14 cellular contexts compared by ENCODE assay signal in the genomic region with DNA sequence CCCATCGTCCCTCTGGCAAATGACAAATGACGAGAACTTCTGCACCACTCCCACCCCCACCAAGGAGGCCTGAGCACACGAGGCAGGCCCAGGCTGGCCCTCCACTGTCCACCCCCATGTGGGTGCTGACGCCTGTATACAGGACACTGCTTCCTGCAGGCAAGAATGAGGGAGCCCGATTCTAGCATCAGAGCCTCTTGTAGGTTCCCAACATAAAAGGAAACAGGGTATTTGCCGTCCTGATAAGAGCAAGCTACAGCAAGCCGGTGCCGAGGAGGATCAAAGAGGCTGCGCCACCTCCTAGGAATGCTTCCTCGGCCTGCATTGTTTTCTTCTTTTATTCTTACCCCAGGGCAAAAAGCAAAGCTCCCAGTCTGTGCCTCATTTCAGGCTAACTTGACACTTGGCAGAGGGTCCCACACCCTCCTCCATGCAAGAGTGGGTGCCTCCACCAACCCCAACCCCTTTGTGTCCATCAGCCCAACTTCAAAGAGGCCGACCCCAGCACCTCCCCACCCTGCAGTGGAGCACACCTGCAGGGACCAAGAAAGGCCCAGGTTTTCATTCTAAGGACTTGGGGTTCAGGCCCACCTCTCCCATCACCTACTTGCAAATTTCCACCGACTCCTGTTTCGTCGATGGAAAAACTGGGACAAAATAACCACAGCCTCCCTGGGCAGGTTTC. TPM values are rescaled to one million over a fixed set of nuclear protein-coding genes. Genes with fewer than 3 reads are reported as not detected.
A peak's percentile ranks its signal among the peaks of the same experiment; 100 is the strongest.
DNase-seq lines count a peak whose midpoint lies in the region; TF ChIP-seq lines count a peak whose summit lies in the region.
"Had no signal": no experiment of that assay in that cellular context is flagged by ENCODE, and none has a peak within 500 bp of the region (broad histone marks: within the 10 kb centered on the region; RNA-seq: fewer than 3 reads in every experiment).

No MANE protein-coding gene starts in this region.

- in situ Hi-C loops in transverse colon (cut with MboI; ENCODE audit: low pct_ligation_motif_present in 1 of 4, low pct_unique_long_range_greater_than_20kb in 1 of 4, low sequenced_read_pairs in 3 of 4): no loop called here

- peak overlapping the region in 1 of 2 donors; percentile 77 for H3K27ac ChIP-seq in coronary artery
- H3K27ac ChIP-seq in transverse colon: peak overlapping the region; percentile 12 to 42 (median 26)
- H3K27ac ChIP-seq: psoas muscle, WERI-Rb-1 had no signal

- TF ChIP-seq POLR2A in transverse colon (IDR thresholded peaks at IDR 0.05): no peak

- TF ChIP-seq EP300 in Ishikawa (IDR thresholded peaks at IDR 0.05; ENCODE audit: borderline replicate concordance) (no peak), transverse colon (IDR thresholded peaks at IDR 0.05; ENCODE audit: low read depth) (no peak)

- H3K9me3 ChIP-seq in transverse colon: no peaks in the 10 kb centered on the region
- H3K9me3 ChIP-seq: psoas muscle had no signal

- no peaks in the 10 kb centered on the region for H3K27me3 ChIP-seq in transverse colon

- TF ChIP-seq CTCF in coronary artery (IDR thresholded peaks at IDR 0.05): no peak
- TF ChIP-seq CTCF in mesothelial cell of epicardium (IDR thresholded peaks at IDR 0.05; ENCODE audit: unreplicated experiment): no peak
- no peak for TF ChIP-seq CTCF in transverse colon (IDR thresholded peaks at IDR 0.05)

- WGBS in transverse colon (ENCODE audit: low coverage in 1 of 2), 2 donors: 65 to 76% methylated on average over 3 to 14 of the region's 14 CpGs

- H3K36me3 ChIP-seq in transverse colon: no peaks in the 10 kb centered on the region
- H3K36me3 ChIP-seq: WERI-Rb-1 had no signal

- H3K4me3 ChIP-seq in coronary artery (peak overlapping the region; percentile 15), transverse colon (no peak overlapping the region)
- H3K4me3 ChIP-seq: psoas muscle had no signal

- intact Hi-C loops in transverse colon (cut with DNase I; ENCODE audit: low total_unique reads): no loop called here

- H3K27ac Mint-ChIP-seq in mesothelial cell of epicardium: peak overlapping the region; percentile 96
- H3K27ac Mint-ChIP-seq: activated naive CD8-positive, alpha-beta T cell had no signal

- H3K9me3 Mint-ChIP-seq in mesothelial cell of epicardium: peaks cover 3% of the 10 kb centered on the region

- no peak for TF ChIP-seq RAD21 in Ishikawa (IDR thresholded peaks at IDR 0.05; ENCODE audit: low read depth)

- H3K27me3 Mint-ChIP-seq in mesothelial cell of epicardium (ENCODE audit: low read depth): no peaks in the 10 kb centered on the region
- H3K27me3 Mint-ChIP-seq: activated naive CD8-positive, alpha-beta T cell had no signal

- peaks cover 3 to 20% (median 12%) of the 10 kb centered on the region in 4 donors for H3K4me1 ChIP-seq in transverse colon

- peak overlapping the region; percentile 37 for H3K4me3 Mint-ChIP-seq in mesothelial cell of epicardium
- H3K4me3 Mint-ChIP-seq: activated naive CD8-positive, alpha-beta T cell had no signal

- H3K36me3 Mint-ChIP-seq in mesothelial cell of epicardium: peaks cover 39% of the 10 kb centered on the region
- H3K36me3 Mint-ChIP-seq: activated naive CD8-positive, alpha-beta T cell had no signal

- H3K4me1 Mint-ChIP-seq in mesothelial cell of epicardium: peaks cover 61% of the 10 kb centered on the region

- DNase-seq in coronary artery (ENCODE audit: low spot score) (no peak), mesothelial cell of epicardium (ENCODE audit: low spot score in 2 of 2, unreplicated experiment in 2 of 2) (no peak), transverse colon (no peak), NCI-H1092 (lab: John Stamatoyannopoulos, UW) (no peak), NCI-H748 (lab: John Stamatoyannopoulos, UW; ENCODE audit: unreplicated experiment) (no peak), GM19240 (ENCODE audit: insufficient read length, low spot score) (no peak)
- no peak for DNase-seq in stimulated activated CD4-positive, alpha-beta T cell treated with anti-CD3 and anti-CD28 coated beads, Interleukin-2, amount 100 ng/mL, for 24 hours
- DNase-seq: C1 segment of cervical spinal cord, DMS79 treated with DMSO at 0.1 percent for 48 hours, NCI-H2227 treated with DMSO at 0.1 percent for 48 hours, WERI-Rb-1 had no signal

TF ChIP-seq in Ishikawa, 13 proteins besides CTCF, POLR2A, EP300 and RAD21:
- no peak for TF ChIP-seq TAF1 (IDR thresholded peaks at IDR 0.05; ENCODE audit: low read depth)
- TF ChIP-seq CREB1 (IDR thresholded peaks at IDR 0.05; ENCODE audit: low read depth): no peak
- TF ChIP-seq, protein P1, sequence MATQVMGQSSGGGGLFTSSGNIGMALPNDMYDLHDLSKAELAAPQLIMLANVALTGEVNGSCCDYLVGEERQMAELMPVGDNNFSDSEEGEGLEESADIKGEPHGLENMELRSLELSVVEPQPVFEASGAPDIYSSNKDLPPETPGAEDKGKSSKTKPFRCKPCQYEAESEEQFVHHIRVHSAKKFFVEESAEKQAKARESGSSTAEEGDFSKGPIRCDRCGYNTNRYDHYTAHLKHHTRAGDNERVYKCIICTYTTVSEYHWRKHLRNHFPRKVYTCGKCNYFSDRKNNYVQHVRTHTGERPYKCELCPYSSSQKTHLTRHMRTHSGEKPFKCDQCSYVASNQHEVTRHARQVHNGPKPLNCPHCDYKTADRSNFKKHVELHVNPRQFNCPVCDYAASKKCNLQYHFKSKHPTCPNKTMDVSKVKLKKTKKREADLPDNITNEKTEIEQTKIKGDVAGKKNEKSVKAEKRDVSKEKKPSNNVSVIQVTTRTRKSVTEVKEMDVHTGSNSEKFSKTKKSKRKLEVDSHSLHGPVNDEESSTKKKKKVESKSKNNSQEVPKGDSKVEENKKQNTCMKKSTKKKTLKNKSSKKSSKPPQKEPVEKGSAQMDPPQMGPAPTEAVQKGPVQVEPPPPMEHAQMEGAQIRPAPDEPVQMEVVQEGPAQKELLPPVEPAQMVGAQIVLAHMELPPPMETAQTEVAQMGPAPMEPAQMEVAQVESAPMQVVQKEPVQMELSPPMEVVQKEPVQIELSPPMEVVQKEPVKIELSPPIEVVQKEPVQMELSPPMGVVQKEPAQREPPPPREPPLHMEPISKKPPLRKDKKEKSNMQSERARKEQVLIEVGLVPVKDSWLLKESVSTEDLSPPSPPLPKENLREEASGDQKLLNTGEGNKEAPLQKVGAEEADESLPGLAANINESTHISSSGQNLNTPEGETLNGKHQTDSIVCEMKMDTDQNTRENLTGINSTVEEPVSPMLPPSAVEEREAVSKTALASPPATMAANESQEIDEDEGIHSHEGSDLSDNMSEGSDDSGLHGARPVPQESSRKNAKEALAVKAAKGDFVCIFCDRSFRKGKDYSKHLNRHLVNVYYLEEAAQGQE (IDR thresholded peaks at IDR 0.05; ENCODE audit: low read depth): peak; percentile 51; the same call in 1 of the 2 replicates
- no peak for TF ChIP-seq NFIC (IDR thresholded peaks at IDR 0.05)
- TF ChIP-seq TCF12 (IDR thresholded peaks at IDR 0.05; ENCODE audit: low read depth): 0 out of 2 replicates have a peak, but pooled peaks have one; percentile 4
- TF ChIP-seq, protein P2, sequence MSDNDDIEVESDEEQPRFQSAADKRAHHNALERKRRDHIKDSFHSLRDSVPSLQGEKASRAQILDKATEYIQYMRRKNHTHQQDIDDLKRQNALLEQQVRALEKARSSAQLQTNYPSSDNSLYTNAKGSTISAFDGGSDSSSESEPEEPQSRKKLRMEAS (IDR thresholded peaks at IDR 0.05): peak; percentile 74
- TF ChIP-seq ZBTB7A (IDR thresholded peaks at IDR 0.05; ENCODE audit: low read depth): no peak
- TF ChIP-seq EGR1 (IDR thresholded peaks at IDR 0.05): no peak

RNA-seq across cellular contexts. Expression of a gene that starts 23.8 kb away (rescaled TPM):
- total RNA-seq in mesothelial cell of epicardium: 427 to 461 TPM (median 452 TPM) in 3 replicates
- 100 to 1,000 TPM in 1 of 4 donors, 10 to 100 TPM in 3; 58.5 to 104 (median 72.7) TPM for total RNA-seq in transverse colon
